Comparison of ENCODE assay signal across 10 cellular contexts in genomic region chr17:44971776-44972483, GRCh38. TPM values are rescaled to one million over a fixed set of nuclear protein-coding genes. Genes with fewer than 3 reads are reported as not detected.
DNase-seq lines count a peak whose midpoint lies in the region; ATAC-seq and TF ChIP-seq lines count a peak whose summit lies in the region.
"Had no signal": no experiment of that assay in that cellular context is flagged by ENCODE, and none has a peak within 500 bp of the region (broad histone marks: within the 10 kb centered on the region; RNA-seq: fewer than 3 reads in every experiment).

No MANE protein-coding gene starts in this region.

- H3K36me3 Mint-ChIP-seq in activated naive CD4-positive, alpha-beta T cell treated with anti-CD3 and anti-CD28 coated beads, Interleukin-2, amount 10 ng/mL, durations not matched to agents 7 days and 5 days, result no peaks in the 10 kb centered on the region
- no peaks in the 10 kb centered on the region for H3K36me3 Mint-ChIP-seq in activated T-helper 17 cell treated with anti-CD3 and anti-CD28 coated beads, Interleukin-2, amount 50 U/mL, for 72 hours (ENCODE audit: low read depth)

- no peaks in the 10 kb centered on the region for H3F3A ChIP-seq in smooth muscle cell (ENCODE audit: low read depth)

- no peak overlapping the region for H3K4ac ChIP-seq in trophoblast cell (ENCODE audit: low read depth, low read length)

- no peaks in the 10 kb centered on the region for H3K9me3 ChIP-seq in smooth muscle cell (replicated peaks; ENCODE audit: low read depth)
- peaks cover 7% of the 10 kb centered on the region for H3K9me3 ChIP-seq in trophoblast cell (ENCODE audit: insufficient read depth, low read depth, low read length)
- H3K9me3 ChIP-seq: BLaER1 treated with 17β-estradiol and CSF1 and Interleukin-3, amounts not matched to agents 10 nM and 100 nM had no signal

- H3K4me3 Mint-ChIP-seq in activated naive CD4-positive, alpha-beta T cell treated with anti-CD3 and anti-CD28 coated beads, Interleukin-2, amount 10 ng/mL, durations not matched to agents 7 days and 5 days, result no peak overlapping the region
- peak overlapping the region; percentile 47 for H3K4me3 Mint-ChIP-seq in activated T-helper 17 cell treated with anti-CD3 and anti-CD28 coated beads, Interleukin-2, amount 50 U/mL, for 72 hours
- H3K4me3 Mint-ChIP-seq: memory B cell had no signal

- H4K20me1 ChIP-seq in smooth muscle cell (ENCODE audit: low read depth), result no peaks in the 10 kb centered on the region

- H2BK5ac ChIP-seq in trophoblast cell (ENCODE audit: low read depth, low read length, poor library complexity), result no peak overlapping the region

- 49% methylated on average over 8 of the region's 8 CpGs for whole genome bisulfite sequencing in smooth muscle cell (ENCODE audit: low lambda C conversion rate)
- WGBS in trophoblast cell (ENCODE audit: extremely low coverage, insufficient coverage, insufficient read length), result no CpG with 5 or more reads among the region's 8 CpGs

- no peaks in the 10 kb centered on the region for H3K36me3 ChIP-seq in smooth muscle cell (ENCODE audit: low read depth)
- H3K36me3 ChIP-seq in trophoblast cell (ENCODE audit: control insufficient read depth in 1 of 2, insufficient read depth in 2 of 2, low read length in 2 of 2), result no peaks in the 10 kb centered on the region
- H3K36me3 ChIP-seq: BLaER1 treated with 17β-estradiol and CSF1 and Interleukin-3, amounts not matched to agents 10 nM and 100 nM had no signal

- CTCF ChIA-PET in activated naive CD4-positive, alpha-beta T cell treated with anti-CD3 and anti-CD28 coated beads, Interleukin-2, amount 10 ng/mL, durations not matched to agents 7 days and 5 days (lab: Charles Lee), result interaction anchor here (0.6 to 1.1 kb wide), 3 partner anchors 19 to 235 kb away, joined by 3 read pairs; no protein-coding TSS in a partner anchor

- no peaks in the 10 kb centered on the region for H3K79me1 ChIP-seq in trophoblast cell (ENCODE audit: low read length)

- H3K79me2 ChIP-seq in smooth muscle cell (ENCODE audit: low read depth) (no peaks in the 10 kb centered on the region), trophoblast cell (ENCODE audit: control insufficient read depth, insufficient read depth, low read length, poor library complexity) (no peaks in the 10 kb centered on the region)

- H3K27ac ChIP-seq in smooth muscle cell (ENCODE audit: low read depth), result no peak overlapping the region
- H3K27ac ChIP-seq in trophoblast cell (ENCODE audit: low read depth, low read length), result no peak overlapping the region
- H3K27ac ChIP-seq: BLaER1 treated with 17β-estradiol and CSF1 and Interleukin-3, amounts not matched to agents 10 nM and 100 nM had no signal

- H2AK5ac ChIP-seq in trophoblast cell (ENCODE audit: low read length), result no peak overlapping the region

- no peak overlapping the region for H2BK120ac ChIP-seq in trophoblast cell (ENCODE audit: insufficient read depth, low read length, poor library complexity)

- no peak overlapping the region for H4K91ac ChIP-seq in trophoblast cell (ENCODE audit: low read depth, low read length)

- no peak overlapping the region for H2AFZ ChIP-seq in smooth muscle cell (ENCODE audit: low read depth)
- no peak overlapping the region for H2AFZ ChIP-seq in trophoblast cell (ENCODE audit: insufficient read depth, low read length, poor library complexity)

- DNase-seq in activated naive CD4-positive, alpha-beta T cell treated with Interleukin-2 at 50 U/mL for 16 hours, result peak; percentile 71
- no peak for DNase-seq in activated naive CD4-positive, alpha-beta T cell treated with anti-CD3 and anti-CD28 coated beads, Interleukin-2, amount 10 ng/mL, durations not matched to agents 7 days and 5 days
- DNase-seq in kidney glomerular epithelial cell (lab: John Stamatoyannopoulos, UW) (peak; percentile 69), superior temporal gyrus (ENCODE audit: extremely low spot score) (peak; percentile 24), smooth muscle cell (lab: John Stamatoyannopoulos, UW; ENCODE audit: unreplicated experiment) (no peak), dedifferentiated amniotic fluid mesenchymal stem cell (ENCODE audit: extremely low spot score) (no peak), trophoblast cell (no peak)

- no peak for TF ChIP-seq CTCF in smooth muscle cell (IDR thresholded peaks at IDR 0.05; ENCODE audit: borderline replicate concordance, insufficient read depth, poor library complexity, severe bottlenecking)

- H3K9me3 Mint-ChIP-seq in activated naive CD4-positive, alpha-beta T cell treated with anti-CD3 and anti-CD28 coated beads, Interleukin-2, amount 10 ng/mL, durations not matched to agents 7 days and 5 days, result no peaks in the 10 kb centered on the region
- H3K9me3 Mint-ChIP-seq in activated T-helper 17 cell treated with anti-CD3 and anti-CD28 coated beads, Interleukin-2, amount 50 U/mL, for 72 hours, result no peaks in the 10 kb centered on the region
- H3K9me3 Mint-ChIP-seq: memory B cell had no signal

- no peak overlapping the region for H3K4me2 ChIP-seq in smooth muscle cell
- H3K4me2 ChIP-seq in trophoblast cell (ENCODE audit: low read length), result no peak overlapping the region

- peak; percentile 88 for ATAC-seq in activated T-helper 17 cell treated with anti-CD3 and anti-CD28 coated beads, Interleukin-2, amount 50 U/mL, for 72 hours (replicated peaks)

- H3K27me3 Mint-ChIP-seq in activated naive CD4-positive, alpha-beta T cell treated with anti-CD3 and anti-CD28 coated beads, Interleukin-2, amount 10 ng/mL, durations not matched to agents 7 days and 5 days, result peaks cover 94% of the 10 kb centered on the region
- H3K27me3 Mint-ChIP-seq in activated T-helper 17 cell treated with anti-CD3 and anti-CD28 coated beads, Interleukin-2, amount 50 U/mL, for 72 hours, result peaks cover 25% of the 10 kb centered on the region

- H3K18ac ChIP-seq in trophoblast cell (ENCODE audit: low read length), result no peak overlapping the region

- no peak overlapping the region for H2BK12ac ChIP-seq in trophoblast cell (ENCODE audit: low read length)

- peaks cover 27% of the 10 kb centered on the region for H3K4me1 Mint-ChIP-seq in activated naive CD4-positive, alpha-beta T cell treated with anti-CD3 and anti-CD28 coated beads, Interleukin-2, amount 10 ng/mL, durations not matched to agents 7 days and 5 days
- peaks cover 18% of the 10 kb centered on the region for H3K4me1 Mint-ChIP-seq in activated T-helper 17 cell treated with anti-CD3 and anti-CD28 coated beads, Interleukin-2, amount 50 U/mL, for 72 hours

- H3K14ac ChIP-seq in trophoblast cell (ENCODE audit: low read length), result no peak overlapping the region

- H3K4me3 ChIP-seq in smooth muscle cell (no peak overlapping the region), trophoblast cell (ENCODE audit: low read depth, low read length) (no peak overlapping the region)
- H3K4me3 ChIP-seq: BLaER1 treated with 17β-estradiol and CSF1 and Interleukin-3, amounts not matched to agents 10 nM and 100 nM had no signal

- H4K12ac ChIP-seq in trophoblast cell (ENCODE audit: low read depth, low read length), result no peak overlapping the region

- no peak overlapping the region for H4K8ac ChIP-seq in trophoblast cell (ENCODE audit: low read depth, low read length)

- peaks cover 7% of the 10 kb centered on the region for H3K4me1 ChIP-seq in smooth muscle cell (ENCODE audit: low read depth)
- H3K4me1 ChIP-seq in trophoblast cell (ENCODE audit: control insufficient read depth in 1 of 2, insufficient read depth in 2 of 2, low read length in 2 of 2), result peaks cover 10 to 18% of the 10 kb centered on the region in 2 experiments

- no peak overlapping the region for H3K23ac ChIP-seq in trophoblast cell (ENCODE audit: low read length)

- no peak overlapping the region for H3K27ac Mint-ChIP-seq in activated naive CD4-positive, alpha-beta T cell treated with anti-CD3 and anti-CD28 coated beads, Interleukin-2, amount 10 ng/mL, durations not matched to agents 7 days and 5 days
- H3K27ac Mint-ChIP-seq in activated T-helper 17 cell treated with anti-CD3 and anti-CD28 coated beads, Interleukin-2, amount 50 U/mL, for 72 hours, result peak overlapping the region; percentile 25
- H3K27ac Mint-ChIP-seq: memory B cell had no signal

- H3K9ac ChIP-seq in smooth muscle cell (ENCODE audit: low read depth), result no peak overlapping the region
- no peak overlapping the region for H3K9ac ChIP-seq in trophoblast cell (ENCODE audit: low read length)
- H3K9ac ChIP-seq: BLaER1 treated with 17β-estradiol and CSF1 and Interleukin-3, amounts not matched to agents 10 nM and 100 nM had no signal

- peaks cover 41% of the 10 kb centered on the region for H3K27me3 ChIP-seq in smooth muscle cell (ENCODE audit: low read depth)
- H3K27me3 ChIP-seq in trophoblast cell (ENCODE audit: insufficient read depth, low read length), result peaks cover 48% of the 10 kb centered on the region

RNA-seq across cellular contexts. Expression of gene C1QL1, which starts 3.8 kb away (rescaled TPM):
- total RNA-seq in activated T-helper 17 cell treated with anti-CD3 and anti-CD28 coated beads, Interleukin-2, amount 50 U/mL, for 72 hours, result under 1 TPM; 0.32 to 0.34 TPM
- not detected in 2 replicates for total RNA-seq in smooth muscle cell
- polyA plus RNA-seq in smooth muscle cell, result 5.5 and 5.6 TPM in 2 replicates
- polyA plus RNA-seq in trophoblast cell (2013), result 0.35 and 0.37 TPM in 2 replicates

RNA-seq across cellular contexts. Expression of gene KIF18B, which starts 24.4 kb away (rescaled TPM):
- total RNA-seq in activated T-helper 17 cell treated with anti-CD3 and anti-CD28 coated beads, Interleukin-2, amount 50 U/mL, for 72 hours, result 10 to 100 TPM; 37.7 to 51.5 TPM
- 2.4 and 2.7 TPM in 2 replicates for total RNA-seq in smooth muscle cell
- polyA plus RNA-seq in smooth muscle cell, result 3.4 and 3.9 TPM in 2 replicates
- polyA plus RNA-seq in trophoblast cell (2013), result 11.4 and 12.1 TPM in 2 replicates

RNA-seq across cellular contexts. Expression of gene GFAP, which starts 56.6 kb away (rescaled TPM):
- total RNA-seq in activated T-helper 17 cell treated with anti-CD3 and anti-CD28 coated beads, Interleukin-2, amount 50 U/mL, for 72 hours, result not detected
- total RNA-seq in smooth muscle cell, result 0.04 TPM in 1 of 2 replicates, not detected in the other
- polyA plus RNA-seq in smooth muscle cell, result 0.64 and 1.5 TPM in 2 replicates
- 0.04 TPM in 1 of 2 replicates, not detected in the other for polyA plus RNA-seq in trophoblast cell (2013)

Comparison
In these comparisons a context has a peak if more than half of its experiments do, and no peak if none do; other contexts are left out.
1. DNase-seq: peak in activated naive CD4-positive, alpha-beta T cell treated with Interleukin-2 at 50 U/mL for 16 hours (single experiment), kidney glomerular epithelial cell (single experiment) and superior temporal gyrus (single experiment); none in activated naive CD4-positive, alpha-beta T cell treated with anti-CD3 and anti-CD28 coated beads, Interleukin-2, amount 10 ng/mL, durations not matched to agents 7 days and 5 days (single experiment), smooth muscle cell (single experiment), dedifferentiated amniotic fluid mesenchymal stem cell (single experiment) and trophoblast cell (0 of 2).
2. RNA of gene KIF18B, which starts 24.4 kb away (total RNA-seq): 37.7 to 51.5 TPM in activated T-helper 17 cell treated with anti-CD3 and anti-CD28 coated beads, Interleukin-2, amount 50 U/mL, for 72 hours; 2.4 to 2.7 TPM in smooth muscle cell; every median in the first group is over 10 times any median in the second.